Comparison of ENCODE assay signal across 1 cellular context in the genomic region with DNA sequence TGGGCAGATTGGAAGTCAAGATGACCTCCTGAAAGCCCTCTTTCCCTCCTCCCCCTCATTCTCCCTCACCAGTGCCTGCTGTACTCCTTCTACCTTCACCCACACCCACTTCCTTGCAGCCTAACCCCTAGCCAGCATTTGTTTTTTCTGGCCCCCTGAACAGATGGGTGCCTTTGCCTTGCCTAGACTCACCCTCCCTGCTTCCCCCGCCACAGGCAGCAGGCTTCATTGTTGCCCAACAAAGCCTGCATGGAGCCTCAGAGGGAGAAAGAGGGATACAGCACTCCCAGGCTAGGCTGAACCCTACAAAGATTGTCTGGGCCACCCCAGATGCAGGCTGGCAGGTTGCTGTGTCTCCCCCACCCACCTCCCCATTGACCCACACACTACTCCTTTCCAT.
TF ChIP-seq lines count a peak whose summit lies in the region.

No MANE protein-coding gene starts in this region.

TF ChIP-seq in H1, 55 proteins besides CTCF, POLR2A, EP300 and RAD21:
- no peak for TF ChIP-seq PHF8 (conservative IDR thresholded peaks at IDR 0.05; ENCODE audit: low read depth, low read length)
- TF ChIP-seq EGR1 (IDR thresholded peaks at IDR 0.05; ENCODE audit: borderline replicate concordance, low read depth, low read length), result no peak
- no peak for TF ChIP-seq TAF7 (optimal IDR thresholded peaks at IDR 0.05; ENCODE audit: borderline replicate concordance, low read depth, low read length)
- TF ChIP-seq CEBPB (IDR thresholded peaks at IDR 0.05; ENCODE audit: low read depth, low read length), result no peak
- TF ChIP-seq POLR2AphosphoS5 (IDR thresholded peaks at IDR 0.05; ENCODE audit: low read depth, low read length), result no peak
- TF ChIP-seq HDAC6 (IDR thresholded peaks at IDR 0.05; ENCODE audit: low read depth, low read length), result no peak
- TF ChIP-seq POU5F1 (IDR thresholded peaks at IDR 0.05; ENCODE audit: low read depth, low read length), result no peak
- no peak for TF ChIP-seq TBP (IDR thresholded peaks at IDR 0.05; ENCODE audit: low read depth, low read length)
- TF ChIP-seq SIN3A (conservative IDR thresholded peaks at IDR 0.05 in 1 of 2, IDR thresholded peaks at IDR 0.05 in 1 of 2; ENCODE audit: low read depth in 1 of 2, low read length in 2 of 2), result no peak
- TF ChIP-seq SP1 (IDR thresholded peaks at IDR 0.05; ENCODE audit: low read depth, low read length), result no peak
- TF ChIP-seq BRCA1 (IDR thresholded peaks at IDR 0.05; ENCODE audit: low read depth, low read length), result no peak
- TF ChIP-seq TEAD4 (IDR thresholded peaks at IDR 0.05; ENCODE audit: low read depth, low read length), result no peak
- no peak for TF ChIP-seq JUN (IDR thresholded peaks at IDR 0.05; ENCODE audit: low read depth, low read length)
- TF ChIP-seq NANOG (IDR thresholded peaks at IDR 0.05; ENCODE audit: insufficient read depth, low read depth, low read length, poor library complexity, severe bottlenecking), result no peak
- no peak for TF ChIP-seq CTBP2 (IDR thresholded peaks at IDR 0.05; ENCODE audit: borderline replicate concordance, insufficient read depth, insufficient read length, low read length)
TF ChIP-seq in H1: peak in this region for 0.
